ENCODE assay signal across 10 cellular contexts in genomic region chr11:46338636-46338987, GRCh38. TPM values are rescaled to one million over a fixed set of nuclear protein-coding genes. Genes with fewer than 3 reads are reported as not detected.
DNase-seq lines count a peak whose midpoint lies in the region; ATAC-seq and TF ChIP-seq lines count a peak whose summit lies in the region.
"Had no signal": no experiment of that assay in that cellular context is flagged by ENCODE, and none has a peak within 500 bp of the region (broad histone marks: within the 10 kb centered on the region; RNA-seq: fewer than 3 reads in every experiment).

No MANE protein-coding gene starts in this region.

- H3K27ac Mint-ChIP-seq in progenitor cell of endocrine pancreas = no peak overlapping the region

- no peaks in the 10 kb centered on the region for H3K9me3 ChIP-seq in OCI-LY3 (ENCODE audit: insufficient read depth, low read length)

- no peak overlapping the region for H3K9ac ChIP-seq in OCI-LY3 (ENCODE audit: low read length)

- peaks cover 10% of the 10 kb centered on the region for H3K4me1 ChIP-seq in OCI-LY3 (ENCODE audit: low read length)
- H3K4me1 ChIP-seq in foreskin keratinocyte = peaks cover 8% of the 10 kb centered on the region

- H3K27me3 ChIP-seq in OCI-LY3 (ENCODE audit: low read depth, low read length) = peaks cover 10% of the 10 kb centered on the region
- H3K27me3 ChIP-seq in foreskin keratinocyte = peaks cover 7% of the 10 kb centered on the region

- H3K27me3 Mint-ChIP-seq in progenitor cell of endocrine pancreas = peaks cover 42% of the 10 kb centered on the region

- peak overlapping the region; percentile 51 for H3K4me3 Mint-ChIP-seq in progenitor cell of endocrine pancreas (ENCODE audit: low read depth)

- no peaks in the 10 kb centered on the region for H3K9me3 Mint-ChIP-seq in progenitor cell of endocrine pancreas (ENCODE audit: low read depth)

- no peaks in the 10 kb centered on the region for H3K79me2 ChIP-seq in OCI-LY3 (ENCODE audit: low read length)

- H3K36me3 Mint-ChIP-seq in progenitor cell of endocrine pancreas (ENCODE audit: insufficient read depth) = no peaks in the 10 kb centered on the region

- H3K4me1 Mint-ChIP-seq in progenitor cell of endocrine pancreas (ENCODE audit: low read depth) = peaks cover 12% of the 10 kb centered on the region

- ATAC-seq in foreskin keratinocyte (peak; percentile 7), HG03439 (IDR thresholded peaks at IDR 0.05; ENCODE audit: unreplicated experiment) (no peak), GM19328 (IDR thresholded peaks at IDR 0.05; ENCODE audit: unreplicated experiment) (no peak), GM21717 (IDR thresholded peaks at IDR 0.05; ENCODE audit: unreplicated experiment) (no peak)

- TF ChIP-seq CTCF in OCI-LY3 (IDR thresholded peaks at IDR 0.05; ENCODE audit: low read depth, low read length) (no peak), foreskin keratinocyte (conservative IDR thresholded peaks at IDR 0.05) (no peak), progenitor cell of endocrine pancreas (IDR thresholded peaks at IDR 0.05; ENCODE audit: unreplicated experiment) (no peak)

- H3K27ac ChIP-seq in OCI-LY3 (ENCODE audit: low read length) (no peak overlapping the region), foreskin keratinocyte (no peak overlapping the region)

- peak; percentile 41 for DNase-seq in EL
- DNase-seq in foreskin keratinocyte = peak in 1 of 2 donors; percentile 15
- no peak for DNase-seq in progenitor cell of endocrine pancreas (ENCODE audit: low spot score, unreplicated experiment)
- DNase-seq in activated effector memory CD4-positive, alpha-beta T cell treated with anti-CD3 and anti-CD28 coated beads, Interleukin-2, amount 50 U/mL, for 16 hours = no peak
- DNase-seq: NCI-H187 treated with DMSO at 0.1 percent for 48 hours; stimulated activated CD4-positive, alpha-beta T cell treated with anti-CD3 and anti-CD28 coated beads, Interleukin-2, amount 100 ng/mL, for 48 hours had no signal

- peak overlapping the region; percentile 48; the same call in 1 of the 2 replicates for H2AFZ ChIP-seq in OCI-LY3 (ENCODE audit: low read depth, low read length)

- no peak overlapping the region for H3K4me3 ChIP-seq in OCI-LY3 (ENCODE audit: low read length)

- H3K36me3 ChIP-seq in OCI-LY3 (replicated peaks; ENCODE audit: low read depth, low read length) = no peaks in the 10 kb centered on the region

- 0 out of 2 replicates have a peak overlapping the region, but pooled peaks have one; percentile 15 for H3K4me2 ChIP-seq in OCI-LY3 (ENCODE audit: low read length)

- no peaks in the 10 kb centered on the region for H4K20me1 ChIP-seq in OCI-LY3 (ENCODE audit: insufficient read depth, low read length)

RNA-seq across cellular contexts. Expression of gene DGKZ, which starts 8.7 kb away (rescaled TPM):
- total RNA-seq in foreskin keratinocyte (70.1 and 71.6 TPM in 2 replicates), progenitor cell of endocrine pancreas (55.1 and 58.3 TPM in 2 replicates)
- 57.9 and 59.1 TPM in 2 replicates for polyA plus RNA-seq in foreskin keratinocyte

RNA-seq across cellular contexts. Expression of gene MDK, which starts 42.9 kb away (rescaled TPM):
- 23.4 and 24.2 TPM in 2 replicates for total RNA-seq in foreskin keratinocyte
- 50.6 and 56.0 TPM in 2 replicates for polyA plus RNA-seq in foreskin keratinocyte
- total RNA-seq in progenitor cell of endocrine pancreas = 1,921 and 2,040 TPM in 2 replicates

RNA-seq across cellular contexts. Expression of gene CHRM4, which starts 53.0 kb away (rescaled TPM):
- total RNA-seq in foreskin keratinocyte = not detected in 2 replicates
- not detected in 2 replicates for polyA plus RNA-seq in foreskin keratinocyte
- 0.51 and 0.81 TPM in 2 replicates for total RNA-seq in progenitor cell of endocrine pancreas

Comparison
In these comparisons a context has a peak if more than half of its experiments do, and no peak if none do; other contexts are left out.
1. RNA of gene MDK, which starts 42.9 kb away (total RNA-seq): 1,921 to 2,040 TPM in progenitor cell of endocrine pancreas; 23.4 to 24.2 TPM in foreskin keratinocyte; every median in the first group is over 10 times any median in the second.